Comparison of ENCODE assay signal across 33 cellular contexts in genomic region chr22:39980635-39981034, GRCh38. TPM values are rescaled to one million over a fixed set of nuclear protein-coding genes. Genes with fewer than 3 reads are reported as not detected.
DNase-seq lines count a peak whose midpoint lies in the region; ATAC-seq, FAIRE-seq and TF ChIP-seq lines count a peak whose summit lies in the region.
"Had no signal": no experiment of that assay in that cellular context is flagged by ENCODE, and none has a peak within 500 bp of the region (broad histone marks: within the 10 kb centered on the region; RNA-seq: fewer than 3 reads in every experiment).

No MANE protein-coding gene starts in this region.

- no peak overlapping the region for H2AFZ ChIP-seq in H1 (ENCODE audit: low read length)

- H3K9ac ChIP-seq in H1 (replicated peaks in 1 of 4; ENCODE audit: extremely low read depth in 1 of 4, low read depth in 3 of 4, low read length in 3 of 4), result no peak overlapping the region

- no peak for TF ChIP-seq EP300 in H1 (IDR thresholded peaks at IDR 0.05; ENCODE audit: borderline replicate concordance in 1 of 2, low read depth in 2 of 2, low read length in 2 of 2)

- WGBS in H1 (ENCODE audit: extremely low coverage in 1 of 2, insufficient coverage in 1 of 2, insufficient read length in 1 of 2, insufficient replicate concordance in 2 of 2, low coverage in 1 of 2, low lambda C conversion rate in 2 of 2, missing lambda C conversion rate in 1 of 2), 2 experiments, result 92% methylated on average over 4 of the region's 6 CpGs; no CpG with 5 or more reads in 1 of the 2 experiments

- no peaks in the 10 kb centered on the region for H3K4me1 ChIP-seq in H1 (replicated peaks in 1 of 4; ENCODE audit: control insufficient read depth in 3 of 4, insufficient read depth in 4 of 4, low read length in 3 of 4)
- H3K4me1 ChIP-seq: gastroesophageal sphincter had no signal

- 0 out of 2 replicates have a peak overlapping the region, but pooled peaks have one; percentile 15 for H2BK20ac ChIP-seq in H1 (ENCODE audit: low read length)

- H3K79me2 ChIP-seq in H1 (ENCODE audit: control insufficient read depth in 1 of 2, insufficient read depth in 2 of 2, low read length in 2 of 2), result no peaks in the 10 kb centered on the region

- H2BK15ac ChIP-seq in H1 (ENCODE audit: low read length), result no peak overlapping the region

- CTCF ChIA-PET in activated CD8-positive, alpha-beta T cell treated with anti-CD3 and anti-CD28 coated beads, Interleukin-2, amount 10 ng/mL, durations not matched to agents 7 days and 5 days (lab: Charles Lee), result interaction anchor here (1.1 kb wide), 2 partner anchors 29 to 48 kb away, joined by 3 read pairs; no protein-coding TSS in a partner anchor
- CTCF ChIA-PET in activated CD8-positive, alpha-beta T cell treated with anti-CD3 and anti-CD28 coated beads for 36 hours (lab: Charles Lee), result no interaction called here
- CTCF ChIA-PET in H1 (lab: Charles Lee; ENCODE audit: partially characterized antibody), result interaction anchor here (0.6 kb wide), 1 partner anchor 180 kb away, joined by 5 read pairs; no protein-coding TSS in a partner anchor
- CTCF ChIA-PET in activated CD4-positive, alpha-beta T cell treated with anti-CD3 and anti-CD28 coated beads for 36 hours (lab: Charles Lee), result no interaction called here

- intact Hi-C loops in activated CD8-positive, alpha-beta T cell treated with anti-CD3 and anti-CD28 coated beads for 36 hours (cut with micrococcal nuclease), result no loop called here
- intact Hi-C loops in activated CD4-positive, alpha-beta T cell treated with anti-CD3 and anti-CD28 coated beads for 36 hours (cut with DNase I, micrococcal nuclease), result no loop called here

- H3K4me2 ChIP-seq in H1 (ENCODE audit: insufficient read depth in 1 of 2, low read depth in 2 of 2, low read length in 2 of 2), result no peak overlapping the region

- DNase-seq in activated CD8-positive, alpha-beta T cell treated with anti-CD3 and anti-CD28 coated beads, Interleukin-2, amount 10 ng/mL, durations not matched to agents 7 days and 5 days, result no peak
- DNase-seq in activated CD8-positive, alpha-beta T cell treated with anti-CD3 and anti-CD28 coated beads for 36 hours, result no peak
- DNase-seq in NCI-H82 (lab: John Stamatoyannopoulos, UW) (peak; percentile 81), H1 (ENCODE audit: low read depth in 1 of 2, low spot score in 2 of 2) (no peak), NCI-H2227 treated with DMSO at 0.1 percent for 48 hours (lab: John Stamatoyannopoulos, UW) (no peak)
- DNase-seq in stimulated activated effector memory CD8-positive, alpha-beta T cell treated with anti-CD3 and anti-CD28 coated beads, Interleukin-12 subunit alpha, Interleukin-12 subunit beta, amount 100 ng/mL, for 72 hours (ENCODE audit: low spot score in 2 of 2), result no peak
- no peak for DNase-seq in activated CD4-positive, alpha-beta T cell treated with anti-CD3 and anti-CD28 coated beads for 36 hours
- DNase-seq: activated CD4-positive, alpha-beta T cell treated with anti-CD3 and anti-CD28 coated beads, Interleukin-2, amount 10 ng/mL, durations not matched to agents 7 days and 5 days; activated naive CD4-positive, alpha-beta T cell treated with Interleukin-2 at 50 U/mL for 16 hours; amniotic stem cell; EL; H9; mucosa of descending colon; MV-4-11; NCI-H1436; NCI-H2081; stimulated activated CD4-positive, alpha-beta T cell treated with anti-CD3 and anti-CD28 coated beads, Interleukin-15, amount 100 ng/mL, for 24 hours; T-cell had no signal

- no peaks in the 10 kb centered on the region for H3K9me3 ChIP-seq in H1 (ENCODE audit: insufficient read depth in 2 of 2, low read depth in 1 of 2, low read length in 1 of 2)
- H3K9me3 ChIP-seq: gastroesophageal sphincter, mucosa of descending colon had no signal

- H3K36me3 Mint-ChIP-seq in activated CD8-positive, alpha-beta T cell treated with anti-CD3 and anti-CD28 coated beads, Interleukin-2, amount 10 ng/mL, durations not matched to agents 7 days and 5 days (ENCODE audit: low read depth), result peaks cover 55% of the 10 kb centered on the region
- H3K36me3 Mint-ChIP-seq in activated CD8-positive, alpha-beta T cell treated with anti-CD3 and anti-CD28 coated beads for 36 hours (ENCODE audit: low read depth), result peaks cover 12% of the 10 kb centered on the region
- H3K36me3 Mint-ChIP-seq in stimulated activated effector memory CD8-positive, alpha-beta T cell treated with anti-CD3 and anti-CD28 coated beads, Interleukin-12 subunit alpha, Interleukin-12 subunit beta, amount 100 ng/mL, for 72 hours, result peaks cover 6% of the 10 kb centered on the region
- H3K36me3 Mint-ChIP-seq in activated CD4-positive, alpha-beta T cell treated with anti-CD3 and anti-CD28 coated beads for 36 hours (ENCODE audit: low read depth), result peaks cover 3% of the 10 kb centered on the region
- H3K36me3 Mint-ChIP-seq: brain; stimulated activated memory B cell treated with anti-CD40 and anti-IgM and Interleukin-4, amounts not matched to agents 10 μg/mL and 1 μg/mL and 100 μg/mL, for 72 hours; type B pancreatic cell had no signal

- TF ChIP-seq RAD21 in H1 (IDR thresholded peaks at IDR 0.05 in 1 of 2, conservative IDR thresholded peaks at IDR 0.05 in 1 of 2; ENCODE audit: low read depth in 2 of 2, low read length in 2 of 2), result no peak

- no peak overlapping the region for H4K5ac ChIP-seq in H1 (ENCODE audit: insufficient read length, low read depth, low read length)

- no peak overlapping the region for H3K4ac ChIP-seq in H1 (replicated peaks; ENCODE audit: insufficient read length, low read depth, low read length)

- no peak overlapping the region for H3K56ac ChIP-seq in H1 (replicated peaks; ENCODE audit: insufficient read length, low read depth, low read length)

- H3K4me3 ChIP-seq in H1 (ENCODE audit: extremely low read depth in 1 of 4, insufficient read depth in 2 of 4, low read depth in 3 of 4, low read length in 4 of 4), result no peak overlapping the region
- H3K4me3 ChIP-seq: gastroesophageal sphincter, lung, mucosa of descending colon had no signal

- POLR2A ChIA-PET in activated CD8-positive, alpha-beta T cell treated with anti-CD3 and anti-CD28 coated beads, Interleukin-2, amount 10 ng/mL, durations not matched to agents 7 days and 5 days (lab: Charles Lee), result no interaction called here
- POLR2A ChIA-PET in activated CD8-positive, alpha-beta T cell treated with anti-CD3 and anti-CD28 coated beads for 36 hours (lab: Charles Lee), result interaction anchor here (1.8 kb wide), 1 partner anchor 13 kb away, joined by 7 read pairs; no protein-coding TSS in a partner anchor
- POLR2A ChIA-PET in H1 (lab: Charles Lee; ENCODE audit: partially characterized antibody), result interaction anchor here (1.3 kb wide), 1 partner anchor 18 kb away, joined by 3 read pairs; no protein-coding TSS in a partner anchor
- POLR2A ChIA-PET in activated CD4-positive, alpha-beta T cell treated with anti-CD3 and anti-CD28 coated beads for 36 hours (lab: Charles Lee), result no interaction called here

- no peak for TF ChIP-seq POLR2A in H1 (IDR thresholded peaks at IDR 0.05; ENCODE audit: control extremely low read depth in 1 of 2, low read depth in 2 of 2, low read length in 2 of 2)

- H3K23ac ChIP-seq in H1 (ENCODE audit: insufficient read length), result no peak overlapping the region

- no peaks in the 10 kb centered on the region for H3K9me3 Mint-ChIP-seq in activated CD8-positive, alpha-beta T cell treated with anti-CD3 and anti-CD28 coated beads, Interleukin-2, amount 10 ng/mL, durations not matched to agents 7 days and 5 days (ENCODE audit: insufficient read depth)
- H3K9me3 Mint-ChIP-seq in activated CD8-positive, alpha-beta T cell treated with anti-CD3 and anti-CD28 coated beads for 36 hours, result peaks cover 3% of the 10 kb centered on the region
- H3K9me3 Mint-ChIP-seq in stimulated activated effector memory CD8-positive, alpha-beta T cell treated with anti-CD3 and anti-CD28 coated beads, Interleukin-12 subunit alpha, Interleukin-12 subunit beta, amount 100 ng/mL, for 72 hours, result no peaks in the 10 kb centered on the region
- H3K9me3 Mint-ChIP-seq in activated CD4-positive, alpha-beta T cell treated with anti-CD3 and anti-CD28 coated beads for 36 hours (ENCODE audit: low read depth), result no peaks in the 10 kb centered on the region
- H3K9me3 Mint-ChIP-seq: activated CD4-positive, alpha-beta T cell treated with anti-CD3 and anti-CD28 coated beads, Interleukin-2, amount 10 ng/mL, durations not matched to agents 7 days and 5 days; H9; nephron; stimulated activated memory B cell treated with anti-CD40 and anti-IgM and Interleukin-4, amounts not matched to agents 10 μg/mL and 1 μg/mL and 100 μg/mL, for 72 hours; T-cell; type B pancreatic cell had no signal

- H3K79me1 ChIP-seq in H1 (ENCODE audit: low read depth, low read length), result no peaks in the 10 kb centered on the region

- H3K27me3 Mint-ChIP-seq in activated CD8-positive, alpha-beta T cell treated with anti-CD3 and anti-CD28 coated beads, Interleukin-2, amount 10 ng/mL, durations not matched to agents 7 days and 5 days (ENCODE audit: low read depth), result no peaks in the 10 kb centered on the region
- H3K27me3 Mint-ChIP-seq in activated CD8-positive, alpha-beta T cell treated with anti-CD3 and anti-CD28 coated beads for 36 hours, result no peaks in the 10 kb centered on the region
- H3K27me3 Mint-ChIP-seq in activated CD4-positive, alpha-beta T cell treated with anti-CD3 and anti-CD28 coated beads for 36 hours, result no peaks in the 10 kb centered on the region
- H3K27me3 Mint-ChIP-seq: activated CD4-positive, alpha-beta T cell treated with anti-CD3 and anti-CD28 coated beads, Interleukin-2, amount 10 ng/mL, durations not matched to agents 7 days and 5 days; T-cell had no signal

- no peak overlapping the region for H2BK12ac ChIP-seq in H1 (ENCODE audit: low read depth, low read length)

- H3K23me2 ChIP-seq in H1 (ENCODE audit: low read depth, low read length), result no peaks in the 10 kb centered on the region

- H2BK120ac ChIP-seq in H1 (replicated peaks; ENCODE audit: low read depth, low read length), result no peak overlapping the region

- ATAC-seq in activated CD8-positive, alpha-beta T cell treated with anti-CD3 and anti-CD28 coated beads, Interleukin-2, amount 10 ng/mL, durations not matched to agents 7 days and 5 days, result peak; percentile 17
- no peak for ATAC-seq in activated CD8-positive, alpha-beta T cell treated with anti-CD3 and anti-CD28 coated beads for 36 hours
- ATAC-seq in stimulated activated effector memory CD8-positive, alpha-beta T cell treated with anti-CD3 and anti-CD28 coated beads, Interleukin-12 subunit alpha, Interleukin-12 subunit beta, amount 100 ng/mL, for 72 hours, result peak; percentile 17
- no peak for ATAC-seq in activated CD4-positive, alpha-beta T cell treated with anti-CD3 and anti-CD28 coated beads for 36 hours
- ATAC-seq in HG02623 (IDR thresholded peaks at IDR 0.05; ENCODE audit: unreplicated experiment), result no peak
- ATAC-seq: gastroesophageal sphincter; HepG2; mucosa of descending colon; stimulated activated memory B cell treated with anti-CD40 and anti-IgM and Interleukin-4, amounts not matched to agents 10 μg/mL and 1 μg/mL and 100 μg/mL, for 72 hours had no signal

- no peak for FAIRE-seq in H1 (lab: Jason Lieb, UNC)
- FAIRE-seq: GM18507, HepG2 had no signal

- H2BK5ac ChIP-seq in H1 (ENCODE audit: low read depth, low read length), result no peak overlapping the region

- H4K91ac ChIP-seq in H1 (replicated peaks; ENCODE audit: insufficient read length, low read length), result no peak overlapping the region

- no peak overlapping the region for H3K4me3 Mint-ChIP-seq in activated CD8-positive, alpha-beta T cell treated with anti-CD3 and anti-CD28 coated beads, Interleukin-2, amount 10 ng/mL, durations not matched to agents 7 days and 5 days
- H3K4me3 Mint-ChIP-seq in activated CD8-positive, alpha-beta T cell treated with anti-CD3 and anti-CD28 coated beads for 36 hours, result no peak overlapping the region
- H3K4me3 Mint-ChIP-seq in stimulated activated effector memory CD8-positive, alpha-beta T cell treated with anti-CD3 and anti-CD28 coated beads, Interleukin-12 subunit alpha, Interleukin-12 subunit beta, amount 100 ng/mL, for 72 hours, result no peak overlapping the region
- no peak overlapping the region for H3K4me3 Mint-ChIP-seq in activated CD4-positive, alpha-beta T cell treated with anti-CD3 and anti-CD28 coated beads for 36 hours
- H3K4me3 Mint-ChIP-seq: activated CD4-positive, alpha-beta T cell treated with anti-CD3 and anti-CD28 coated beads, Interleukin-2, amount 10 ng/mL, durations not matched to agents 7 days and 5 days; brain; H9; nephron; stimulated activated memory B cell treated with anti-CD40 and anti-IgM and Interleukin-4, amounts not matched to agents 10 μg/mL and 1 μg/mL and 100 μg/mL, for 72 hours; type B pancreatic cell had no signal

- no peak overlapping the region for H3K18ac ChIP-seq in H1 (ENCODE audit: extremely low read depth, low read length)

- no peaks in the 10 kb centered on the region for H4K20me1 ChIP-seq in H1 (replicated peaks in 1 of 2; ENCODE audit: control insufficient read depth in 1 of 2, insufficient read depth in 2 of 2, low read length in 2 of 2)

- H3K4me1 Mint-ChIP-seq in activated CD8-positive, alpha-beta T cell treated with anti-CD3 and anti-CD28 coated beads, Interleukin-2, amount 10 ng/mL, durations not matched to agents 7 days and 5 days (ENCODE audit: low read depth), result peaks cover 47% of the 10 kb centered on the region
- peaks cover 39% of the 10 kb centered on the region for H3K4me1 Mint-ChIP-seq in activated CD8-positive, alpha-beta T cell treated with anti-CD3 and anti-CD28 coated beads for 36 hours (ENCODE audit: low read depth)
- H3K4me1 Mint-ChIP-seq in stimulated activated effector memory CD8-positive, alpha-beta T cell treated with anti-CD3 and anti-CD28 coated beads, Interleukin-12 subunit alpha, Interleukin-12 subunit beta, amount 100 ng/mL, for 72 hours, result peaks cover 27% of the 10 kb centered on the region
- H3K4me1 Mint-ChIP-seq in activated CD4-positive, alpha-beta T cell treated with anti-CD3 and anti-CD28 coated beads for 36 hours, result peaks cover 29% of the 10 kb centered on the region
- H3K4me1 Mint-ChIP-seq: H9; nephron; stimulated activated memory B cell treated with anti-CD40 and anti-IgM and Interleukin-4, amounts not matched to agents 10 μg/mL and 1 μg/mL and 100 μg/mL, for 72 hours had no signal

- H3K27ac Mint-ChIP-seq in activated CD8-positive, alpha-beta T cell treated with anti-CD3 and anti-CD28 coated beads, Interleukin-2, amount 10 ng/mL, durations not matched to agents 7 days and 5 days, result peak overlapping the region; percentile 43
- H3K27ac Mint-ChIP-seq in activated CD8-positive, alpha-beta T cell treated with anti-CD3 and anti-CD28 coated beads for 36 hours, result no peak overlapping the region
- peak overlapping the region; percentile 64 for H3K27ac Mint-ChIP-seq in stimulated activated effector memory CD8-positive, alpha-beta T cell treated with anti-CD3 and anti-CD28 coated beads, Interleukin-12 subunit alpha, Interleukin-12 subunit beta, amount 100 ng/mL, for 72 hours
- no peak overlapping the region for H3K27ac Mint-ChIP-seq in activated CD4-positive, alpha-beta T cell treated with anti-CD3 and anti-CD28 coated beads for 36 hours
- H3K27ac Mint-ChIP-seq: H9; nephron; stimulated activated memory B cell treated with anti-CD40 and anti-IgM and Interleukin-4, amounts not matched to agents 10 μg/mL and 1 μg/mL and 100 μg/mL, for 72 hours; type B pancreatic cell had no signal

- H3K36me3 ChIP-seq in H1 (ENCODE audit: control insufficient read depth in 2 of 4, insufficient read depth in 4 of 4, low read length in 3 of 4), result no peaks in the 10 kb centered on the region
- H3K36me3 ChIP-seq: gastroesophageal sphincter had no signal

- H2AK5ac ChIP-seq in H1 (ENCODE audit: low read depth, low read length), result no peak overlapping the region

- H3K27me3 ChIP-seq in H1 (replicated peaks in 1 of 4; ENCODE audit: control insufficient read depth in 3 of 4, extremely low read depth in 1 of 4, insufficient read depth in 3 of 4, low read length in 3 of 4), result peaks cover 0 to 2% (median under 1%) of the 10 kb centered on the region in 4 experiments; a peak in 4 of 7 replicates

- no peak overlapping the region for H3K27ac ChIP-seq in H1 (ENCODE audit: low read depth, low read length)
- H3K27ac ChIP-seq: gastroesophageal sphincter had no signal

- H3K14ac ChIP-seq in H1 (ENCODE audit: insufficient read length), result no peak overlapping the region

- TF ChIP-seq CTCF in activated CD8-positive, alpha-beta T cell treated with anti-CD3 and anti-CD28 coated beads for 36 hours (IDR thresholded peaks at IDR 0.05), result no peak
- no peak for TF ChIP-seq CTCF in H1 (IDR thresholded peaks at IDR 0.05; ENCODE audit: control extremely low read depth in 1 of 3, insufficient read depth in 1 of 3, low read depth in 1 of 3, low read length in 3 of 3)

- H4K8ac ChIP-seq in H1 (ENCODE audit: extremely low read depth, insufficient read depth, low read length), result no peak overlapping the region

RNA-seq across cellular contexts. Expression of gene FAM83F, which starts 14.1 kb away (rescaled TPM):
- under 1 TPM; 0.03 to 0.11 TPM for total RNA-seq in activated CD8-positive, alpha-beta T cell treated with anti-CD3 and anti-CD28 coated beads, Interleukin-2, amount 10 ng/mL, durations not matched to agents 7 days and 5 days
- 1 to 10 TPM; 1.5 to 2.0 TPM for total RNA-seq in activated CD8-positive, alpha-beta T cell treated with anti-CD3 and anti-CD28 coated beads for 36 hours
- 18.9 and 20.9 TPM in 2 replicates for total RNA-seq in H1 (2021; fragmentation: NEBNext Ultra II Directional; extraction: Animal tissue kit (Norgen Biotek cat#: 25700))
- polyA plus RNA-seq in H1 (2011; rRNA removed), result 8.6 and 10.8 TPM in 2 replicates
- 9.9 TPM for polyA plus RNA-seq in H1 (2011; cell fraction: cytosol; rRNA removed)
- polyA plus RNA-seq in H1 (2011; cell fraction: nucleus; rRNA removed), result 13.0 TPM
- polyA plus RNA-seq in H1 (2012, experiment 1 of 2), result 7.5 to 9.3 TPM (median 8.6 TPM) in 4 replicates
- polyA plus RNA-seq in H1 (2012, experiment 2 of 2), result 6.2 TPM
- 5.4 TPM for polyA plus RNA-seq in H1 (2013, experiment 1 of 2)
- polyA plus RNA-seq in H1 (2013, experiment 2 of 2), result 5.4 TPM
- 21.7 and 25.4 TPM in 2 replicates for polyA minus RNA-seq in H1 (2011; rRNA and poly(A)+ RNA removed)
- polyA minus RNA-seq in H1 (2011; cell fraction: cytosol; rRNA and poly(A)+ RNA removed), result 9.5 TPM
- polyA minus RNA-seq in H1 (2011; cell fraction: nucleus; rRNA and poly(A)+ RNA removed), result 10.1 TPM
- under 1 TPM; 0.49 to 0.91 TPM for total RNA-seq in activated CD4-positive, alpha-beta T cell treated with anti-CD3 and anti-CD28 coated beads for 36 hours
- total RNA-seq: A172, HepG2, LHCN-M2, OCI-LY7, SK-MEL-5 had no signal
- polyA plus RNA-seq: HepG2 had no signal

RNA-seq across cellular contexts. Expression of gene TMA7B, which starts 20.4 kb away (rescaled TPM):
- total RNA-seq in activated CD8-positive, alpha-beta T cell treated with anti-CD3 and anti-CD28 coated beads, Interleukin-2, amount 10 ng/mL, durations not matched to agents 7 days and 5 days, result 1 to 10 TPM; 8.6 to 8.7 TPM
- 1 to 10 TPM; 2.2 to 2.3 TPM for total RNA-seq in activated CD8-positive, alpha-beta T cell treated with anti-CD3 and anti-CD28 coated beads for 36 hours
- not detected in 2 replicates for total RNA-seq in H1 (2021; fragmentation: NEBNext Ultra II Directional; extraction: Animal tissue kit (Norgen Biotek cat#: 25700))
- not detected in 2 replicates for polyA plus RNA-seq in H1 (2011; rRNA removed)
- polyA plus RNA-seq in H1 (2011; cell fraction: cytosol; rRNA removed), result not detected
- polyA plus RNA-seq in H1 (2011; cell fraction: nucleus; rRNA removed), result not detected
- not detected in 4 replicates for polyA plus RNA-seq in H1 (2012, experiment 1 of 2)
- polyA plus RNA-seq in H1 (2012, experiment 2 of 2), result not detected
- polyA plus RNA-seq in H1 (2013, experiment 1 of 2), result not detected
- polyA plus RNA-seq in H1 (2013, experiment 2 of 2), result not detected
- polyA minus RNA-seq in H1 (2011; rRNA and poly(A)+ RNA removed), result not detected in 2 replicates
- not detected for polyA minus RNA-seq in H1 (2011; cell fraction: cytosol; rRNA and poly(A)+ RNA removed)
- polyA minus RNA-seq in H1 (2011; cell fraction: nucleus; rRNA and poly(A)+ RNA removed), result not detected
- 1 to 10 TPM in 1 of 2 experiments, under 1 TPM in 1; 0.96 to 1.1 TPM for total RNA-seq in activated CD4-positive, alpha-beta T cell treated with anti-CD3 and anti-CD28 coated beads for 36 hours
- total RNA-seq: A172, gastroesophageal sphincter, H9, HepG2, LHCN-M2, NCI-H460, OCI-LY7, omental fat pad had no signal
- polyA plus RNA-seq: HepG2 had no signal

Comparison
In these comparisons a context has a peak if more than half of its experiments do, and no peak if none do; other contexts are left out.
1. ATAC-seq: peak in activated CD8-positive, alpha-beta T cell treated with anti-CD3 and anti-CD28 coated beads, Interleukin-2, amount 10 ng/mL, durations not matched to agents 7 days and 5 days (single experiment) and stimulated activated effector memory CD8-positive, alpha-beta T cell treated with anti-CD3 and anti-CD28 coated beads, Interleukin-12 subunit alpha, Interleukin-12 subunit beta, amount 100 ng/mL, for 72 hours (single experiment); none in activated CD8-positive, alpha-beta T cell treated with anti-CD3 and anti-CD28 coated beads for 36 hours (single experiment), activated CD4-positive, alpha-beta T cell treated with anti-CD3 and anti-CD28 coated beads for 36 hours (single experiment) and HG02623 (single experiment).
2. H3K27ac Mint-ChIP-seq: peak in activated CD8-positive, alpha-beta T cell treated with anti-CD3 and anti-CD28 coated beads, Interleukin-2, amount 10 ng/mL, durations not matched to agents 7 days and 5 days (single experiment) and stimulated activated effector memory CD8-positive, alpha-beta T cell treated with anti-CD3 and anti-CD28 coated beads, Interleukin-12 subunit alpha, Interleukin-12 subunit beta, amount 100 ng/mL, for 72 hours (single experiment); none in activated CD8-positive, alpha-beta T cell treated with anti-CD3 and anti-CD28 coated beads for 36 hours (single experiment) and activated CD4-positive, alpha-beta T cell treated with anti-CD3 and anti-CD28 coated beads for 36 hours (single experiment).
3. CTCF ChIA-PET loops: an anchor here in activated CD8-positive, alpha-beta T cell treated with anti-CD3 and anti-CD28 coated beads, Interleukin-2, amount 10 ng/mL, durations not matched to agents 7 days and 5 days (1.1 kb wide) and H1 (0.6 kb wide); none called in activated CD8-positive, alpha-beta T cell treated with anti-CD3 and anti-CD28 coated beads for 36 hours and activated CD4-positive, alpha-beta T cell treated with anti-CD3 and anti-CD28 coated beads for 36 hours.
4. POLR2A ChIA-PET loops: an anchor here in activated CD8-positive, alpha-beta T cell treated with anti-CD3 and anti-CD28 coated beads for 36 hours (1.8 kb wide) and H1 (1.3 kb wide); none called in activated CD8-positive, alpha-beta T cell treated with anti-CD3 and anti-CD28 coated beads, Interleukin-2, amount 10 ng/mL, durations not matched to agents 7 days and 5 days and activated CD4-positive, alpha-beta T cell treated with anti-CD3 and anti-CD28 coated beads for 36 hours.